ENCODE assay signal across 8 cellular contexts in the genomic region with DNA sequence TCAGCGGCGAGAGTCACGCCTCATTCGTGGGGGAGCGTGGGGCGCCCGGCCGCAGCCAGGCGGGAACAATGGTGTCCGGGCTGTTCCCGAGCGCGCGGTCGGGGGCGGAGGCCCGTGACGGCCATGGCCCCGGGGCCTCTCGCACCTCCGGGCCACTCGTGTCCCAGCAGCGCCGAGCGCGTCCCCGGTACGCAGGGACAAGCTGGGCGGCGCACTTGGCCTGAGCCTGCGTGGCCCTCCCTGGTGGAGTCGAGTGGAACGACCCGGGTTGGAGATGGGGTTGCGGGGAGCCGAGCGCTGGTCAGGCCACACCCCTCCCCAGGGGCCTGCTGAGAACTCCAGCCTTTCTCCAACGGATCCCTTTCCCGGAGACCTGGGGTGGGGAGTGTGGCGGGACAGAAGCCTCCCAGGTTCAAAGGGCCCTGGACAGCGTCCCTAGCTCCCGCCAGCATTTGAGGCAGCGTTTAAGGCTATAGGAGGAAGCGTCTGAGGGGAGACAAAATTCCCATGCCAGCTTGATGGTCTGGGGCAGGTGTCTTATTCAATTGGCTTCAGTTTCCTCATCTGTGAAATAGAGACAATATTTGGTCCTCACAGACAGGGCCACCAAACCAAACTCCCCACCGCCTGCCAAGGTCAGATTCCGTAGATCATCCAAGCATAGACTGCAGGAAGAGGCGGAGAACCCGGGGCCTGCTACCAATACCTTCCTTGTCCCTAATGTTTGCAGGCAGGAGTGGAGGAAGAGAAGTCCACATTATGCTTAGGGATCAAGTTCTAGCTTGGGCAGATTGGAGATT. TPM values are rescaled to one million over a fixed set of nuclear protein-coding genes. Genes with fewer than 3 reads are reported as not detected.
A peak's percentile ranks its signal among the peaks of the same experiment; 100 is the strongest.
DNase-seq lines count a peak whose midpoint lies in the region; ATAC-seq and TF ChIP-seq lines count a peak whose summit lies in the region.

No MANE protein-coding gene starts in this region.

- peaks cover 61% of the 10 kb centered on the region for H3K4me1 Mint-ChIP-seq in activated naive CD4-positive, alpha-beta T cell treated with anti-CD3 and anti-CD28 coated beads, Interleukin-2, amount 10 ng/mL, durations not matched to agents 7 days and 5 days

- peak overlapping the region; percentile 95 for H3K27ac Mint-ChIP-seq in activated naive CD4-positive, alpha-beta T cell treated with anti-CD3 and anti-CD28 coated beads, Interleukin-2, amount 10 ng/mL, durations not matched to agents 7 days and 5 days

- peak in 1 of 3 donors; percentile 31 for TF ChIP-seq CTCF in ovary (IDR thresholded peaks at IDR 0.05)

- peak; percentile 8 for ATAC-seq in GM18858 (IDR thresholded peaks at IDR 0.05; ENCODE audit: unreplicated experiment)
- peak; percentile 3 for ATAC-seq in HG03060 (IDR thresholded peaks at IDR 0.05; ENCODE audit: low read depth, unreplicated experiment)
- peak; percentile 60 for ATAC-seq in Right ventricle myocardium superior (ENCODE audit: poor library complexity)

- peak overlapping the region; percentile 82 for H3K4me3 Mint-ChIP-seq in activated naive CD4-positive, alpha-beta T cell treated with anti-CD3 and anti-CD28 coated beads, Interleukin-2, amount 10 ng/mL, durations not matched to agents 7 days and 5 days

- H3K4me1 ChIP-seq in ovary (ENCODE audit: insufficient read depth) = peaks cover 4% of the 10 kb centered on the region

- peak overlapping the region; percentile 74 for H3K4me3 ChIP-seq in ovary

- peak; percentile 28 for TF ChIP-seq POLR2A in ovary (IDR thresholded peaks at IDR 0.05)

- CTCF ChIA-PET in activated naive CD4-positive, alpha-beta T cell treated with anti-CD3 and anti-CD28 coated beads, Interleukin-2, amount 10 ng/mL, durations not matched to agents 7 days and 5 days (lab: Charles Lee) = interaction anchor here (0.9 to 6.6 kb wide), 6 partner anchors 55 to 433 kb away, joined by 3 to 173 read pairs (median 4); no protein-coding TSS in a partner anchor

- intact Hi-C loops in Right ventricle myocardium superior (cut with DNase I) (loop anchor here (10.0 kb wide), 1 partner anchor 302 kb away; no protein-coding TSS in a partner anchor), ovary (cut with DNase I) (loop anchor here in 1 of 4 donors (5.0 kb wide), 1 partner anchor 299 kb away; no protein-coding TSS in a partner anchor)

- no peaks in the 10 kb centered on the region for H3K27me3 ChIP-seq in ovary

- no peaks in the 10 kb centered on the region for H3K36me3 ChIP-seq in ovary

- no peak for TF ChIP-seq EP300 in ovary (IDR thresholded peaks at IDR 0.05)

- no peaks in the 10 kb centered on the region for H3K9me3 ChIP-seq in ovary

- no peaks in the 10 kb centered on the region for H3K9me3 Mint-ChIP-seq in activated naive CD4-positive, alpha-beta T cell treated with anti-CD3 and anti-CD28 coated beads, Interleukin-2, amount 10 ng/mL, durations not matched to agents 7 days and 5 days

- H3K27me3 Mint-ChIP-seq in activated naive CD4-positive, alpha-beta T cell treated with anti-CD3 and anti-CD28 coated beads, Interleukin-2, amount 10 ng/mL, durations not matched to agents 7 days and 5 days = peaks cover 22% of the 10 kb centered on the region

- WGBS in ovary, 3 donors = 3 to 10% (median 5%) methylated on average over 21 to 48 of the region's 48 CpGs

- DNase-seq in Ammon's horn (ENCODE audit: low spot score) = peak; percentile 71
- peak; percentile 30 to 33 for DNase-seq in NOMO-1 (lab: John Stamatoyannopoulos, UW; ENCODE audit: unreplicated experiment in 2 of 2)
- DNase-seq in activated naive CD4-positive, alpha-beta T cell treated with anti-CD3 and anti-CD28 coated beads, Interleukin-2, amount 10 ng/mL, durations not matched to agents 7 days and 5 days = peak; percentile 60
- DNase-seq in Right ventricle myocardium superior = peak; percentile 81
- DNase-seq in ovary = peak in 2 of 5 donors; percentile 56 to 69
- DNase-seq in medulla oblongata (ENCODE audit: extremely low spot score) = no peak

- peak overlapping the region; percentile 26 to 89 for H3K27ac ChIP-seq in ovary

- peaks cover 26% of the 10 kb centered on the region for H3K36me3 Mint-ChIP-seq in activated naive CD4-positive, alpha-beta T cell treated with anti-CD3 and anti-CD28 coated beads, Interleukin-2, amount 10 ng/mL, durations not matched to agents 7 days and 5 days

RNA-seq across cellular contexts. Expression of a gene that starts 0.5 kb away (rescaled TPM):
- total RNA-seq in Right ventricle myocardium superior (54.5 TPM), ovary (100 to 1,000 TPM in 2 of 7 donors, 10 to 100 TPM in 5; 28.1 to 119 (median 91.7) TPM)
- 100 to 1,000 TPM in 1 of 2 donors, 10 to 100 TPM in 1; 41.1 to 107 TPM for polyA plus RNA-seq in ovary

RNA-seq across cellular contexts. Expression of a gene that starts 37.6 kb away (rescaled TPM):
- total RNA-seq in Right ventricle myocardium superior (not detected), ovary (under 1 TPM in 5 of 7 donors, not detected in 2; 0.13 to 0.35 (median 0.15) TPM)
- under 1 TPM in 1 of 2 donors, not detected in 1; 0.02 TPM for polyA plus RNA-seq in ovary

RNA-seq across cellular contexts. Expression of a gene that starts 39.6 kb away (rescaled TPM):
- total RNA-seq in Right ventricle myocardium superior (3.3 TPM), ovary (under 1 TPM in 2 of 7 donors, not detected in 5; 0.05 to 0.17 TPM)
- under 1 TPM in 1 of 2 donors, not detected in 1; 0.04 TPM for polyA plus RNA-seq in ovary

Comparison
In these comparisons a context has a peak if more than half of its experiments do, and no peak if none do; other contexts are left out.
1. ATAC-seq: peak in every context shown above with its lines; median percentile 60 in Right ventricle myocardium superior; 8 in GM18858; 3 in HG03060.